Comparison of ENCODE assay signal across 9 cellular contexts in the genomic region with DNA sequence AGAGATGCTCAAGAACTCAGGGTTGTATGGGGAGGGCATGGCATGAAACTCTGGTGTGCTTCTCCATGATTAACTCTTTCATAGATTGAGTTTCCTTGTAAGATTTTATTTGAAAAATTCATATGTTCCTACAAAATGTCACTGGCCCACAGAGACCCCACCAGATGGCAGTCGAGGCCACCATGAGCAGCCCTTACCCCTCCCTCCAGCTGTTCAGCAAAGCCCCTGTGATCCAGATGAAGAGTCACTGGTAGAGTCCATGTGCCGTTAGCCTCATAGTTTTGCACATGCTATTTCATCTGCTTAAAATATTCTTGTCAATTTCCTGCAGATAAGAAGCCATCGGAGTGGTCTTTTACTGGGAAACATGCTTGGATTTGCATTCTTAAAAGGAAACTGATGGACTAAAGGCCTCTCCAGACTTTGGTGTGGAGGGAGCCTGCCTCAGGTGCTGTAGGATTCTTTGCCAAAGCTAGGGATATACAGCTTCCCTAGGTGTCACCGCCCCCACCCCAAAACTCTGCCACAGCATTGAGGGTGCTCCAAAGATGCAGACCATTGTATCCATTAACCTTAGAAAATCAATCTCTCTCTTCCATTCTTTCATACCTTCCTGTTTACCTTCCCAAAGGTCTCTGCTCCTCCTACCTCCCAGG. TPM values are rescaled to one million over a fixed set of nuclear protein-coding genes. Genes with fewer than 3 reads are reported as not detected.
DNase-seq lines count a peak whose midpoint lies in the region; ATAC-seq, FAIRE-seq and TF ChIP-seq lines count a peak whose summit lies in the region.
"Had no signal": no experiment of that assay in that cellular context is flagged by ENCODE, and none has a peak within 500 bp of the region (broad histone marks: within the 10 kb centered on the region; RNA-seq: fewer than 3 reads in every experiment).

No MANE protein-coding gene starts in this region.

- TF ChIP-seq CTCF in GM12865 (IDR thresholded peaks at IDR 0.05; ENCODE audit: insufficient read depth, low read depth, low read length, missing control alignments), result peak; percentile 40
- peak; percentile 74 for TF ChIP-seq CTCF in WERI-Rb-1 (IDR thresholded peaks at IDR 0.05; ENCODE audit: low read depth, low read length)
- TF ChIP-seq CTCF in liver (IDR thresholded peaks at IDR 0.05; ENCODE audit: low read depth, low read length, missing input control), result peak; percentile 50

- ATAC-seq in HG03139 (IDR thresholded peaks at IDR 0.05; ENCODE audit: unreplicated experiment) (no peak), HG02970 (IDR thresholded peaks at IDR 0.05; ENCODE audit: low FRiP score, unreplicated experiment) (no peak)

- no peak overlapping the region for H3K27ac ChIP-seq in WERI-Rb-1
- no peak overlapping the region for H3K27ac ChIP-seq in liver (ENCODE audit: low read depth in 1 of 2, low read length in 2 of 2)

- H3K4me3 ChIP-seq in GM12865 (ENCODE audit: low read depth, low read length), result no peak overlapping the region
- no peak overlapping the region for H3K4me3 ChIP-seq in WERI-Rb-1 (ENCODE audit: low read depth, low read length)
- no peak overlapping the region for H3K4me3 ChIP-seq in liver (ENCODE audit: low read depth in 1 of 3, low read length in 3 of 3)

- H3K9ac ChIP-seq in liver (ENCODE audit: low read depth in 1 of 2, low read length in 2 of 2), result no peak overlapping the region

- FAIRE-seq in HTR-8/SVneo (lab: Jason Lieb, UNC), result no peak

- TF ChIP-seq RAD21 in liver (IDR thresholded peaks at IDR 0.05), result peak; percentile 80 to 82

- H3K36me3 ChIP-seq in WERI-Rb-1 (no peaks in the 10 kb centered on the region), liver (ENCODE audit: control insufficient read depth in 4 of 4, insufficient read depth in 3 of 4, low read depth in 1 of 4, low read length in 3 of 4) (no peaks in the 10 kb centered on the region)

- H3K9me3 ChIP-seq in WERI-Rb-1 (ENCODE audit: severe bottlenecking) (no peaks in the 10 kb centered on the region), liver (ENCODE audit: control insufficient read depth in 4 of 4, low read length in 3 of 4) (no peaks in the 10 kb centered on the region)

- H3K4me1 ChIP-seq in liver (ENCODE audit: control insufficient read depth in 4 of 4, insufficient read depth in 4 of 4, low read length in 3 of 4), result peaks cover 0 to 3% (median 2%) of the 10 kb centered on the region in 4 donors

- DNase-seq in GM12865 (ENCODE audit: low read depth), result peak; percentile 32
- peak; percentile 24 for DNase-seq in HTR-8/SVneo (ENCODE audit: insufficient read length, low spot score)
- peak; percentile 72 for DNase-seq in WERI-Rb-1
- DNase-seq in NCI-H2107 (lab: John Stamatoyannopoulos, UW), result no peak
- no peak for DNase-seq in HCEC 1CT

- 50% methylated on average over 4 of the region's 4 CpGs for WGBS in liver

- H3K27me3 ChIP-seq in WERI-Rb-1 (ENCODE audit: insufficient read depth, low read depth, severe bottlenecking), result no peaks in the 10 kb centered on the region
- no peaks in the 10 kb centered on the region for H3K27me3 ChIP-seq in liver (ENCODE audit: control insufficient read depth in 4 of 4, insufficient read depth in 4 of 4, low read length in 3 of 4)

TF ChIP-seq in liver, 16 proteins besides CTCF, POLR2A, EP300 and RAD21:
- TF ChIP-seq HNF4A (conservative IDR thresholded peaks at IDR 0.05) (peak in 1 of 2 donors; percentile 4), REST (IDR thresholded peaks at IDR 0.05) (no peak), NR2F2 (IDR thresholded peaks at IDR 0.05) (no peak), JUND (IDR thresholded peaks at IDR 0.05) (no peak)

RNA-seq across cellular contexts. Expression of gene ZNF385B, which starts 18.8 kb away (rescaled TPM):
- total RNA-seq in liver, result 1 to 10 TPM; 3.2 to 4.7 TPM
- polyA plus RNA-seq in liver, result 1 to 10 TPM; 3.0 to 7.2 TPM
- total RNA-seq: activated CD8-positive, alpha-beta memory T cell treated with anti-CD3 and anti-CD28 coated beads for 36 hours had no signal

Comparison
In these comparisons a context has a peak if more than half of its experiments do, and no peak if none do; other contexts are left out.
1. DNase-seq: peak in GM12865 (single experiment), HTR-8/SVneo (single experiment) and WERI-Rb-1 (single experiment); none in NCI-H2107 (single experiment) and HCEC 1CT (single experiment).
2. Peak in every context shown above with its lines, with median percentiles within 50 percentile points of each other: CTCF ChIP-seq.